In genomic region chr1:155043259-155043658, GRCh38 we compare ENCODE assay signal across 1 cellular context.
TF ChIP-seq lines count a peak whose summit lies in the region.

No MANE protein-coding gene starts in this region.

TF ChIP-seq in HepG2, 621 proteins besides CTCF, POLR2A, EP300 and RAD21 (continued from another document):
- TF ChIP-seq ZNF276 (CRISPR knock-in tag; IDR thresholded peaks at IDR 0.05; ENCODE audit: low read depth) (no peak), PBX3 (CRISPR knock-in tag; IDR thresholded peaks at IDR 0.05; ENCODE audit: borderline replicate concordance) (no peak), ZNF441 (CRISPR knock-in tag; IDR thresholded peaks at IDR 0.05; ENCODE audit: borderline replicate concordance) (0 out of 2 replicates have a peak, but pooled peaks have one; percentile 4), AHDC1 (CRISPR knock-in tag; IDR thresholded peaks at IDR 0.05; ENCODE audit: borderline replicate concordance) (no peak), ZNF12 (CRISPR knock-in tag; IDR thresholded peaks at IDR 0.05) (0 out of 2 replicates have a peak, but pooled peaks have one; percentile 20), ARNT2 (CRISPR knock-in tag; IDR thresholded peaks at IDR 0.05; ENCODE audit: low read depth) (0 out of 2 replicates have a peak, but pooled peaks have one; percentile 37), BHLHE40 (IDR thresholded peaks at IDR 0.05; ENCODE audit: low read length) (peak; percentile 88), MTA1 (CRISPR knock-in tag; IDR thresholded peaks at IDR 0.05; ENCODE audit: borderline replicate concordance) (0 out of 2 replicates have a peak, but pooled peaks have one; percentile 31), ZNF329 (CRISPR knock-in tag; IDR thresholded peaks at IDR 0.05; ENCODE audit: low read depth) (0 out of 2 replicates have a peak, but pooled peaks have one; percentile 18), ZNF512 (CRISPR knock-in tag; IDR thresholded peaks at IDR 0.05) (no peak), USF2 (IDR thresholded peaks at IDR 0.05; ENCODE audit: low read depth, low read length) (no peak), USF2 (CRISPR knock-in tag; IDR thresholded peaks at IDR 0.05; ENCODE audit: borderline replicate concordance) (0 out of 2 replicates have a peak, but pooled peaks have one; percentile 47), GABPB1 (CRISPR knock-in tag; IDR thresholded peaks at IDR 0.05) (peak; percentile 45; the same call in 1 of the 2 replicates), ZFX (CRISPR knock-in tag; IDR thresholded peaks at IDR 0.05; ENCODE audit: low read depth) (peak; percentile 59; the same call in 1 of the 2 replicates), MAX (IDR thresholded peaks at IDR 0.05) (peak; percentile 49), SRSF9 (IDR thresholded peaks at IDR 0.05; ENCODE audit: borderline replicate concordance, insufficient read depth, low read depth, low read length, poor library complexity, severe bottlenecking) (no peak), PITX1 (CRISPR knock-in tag; IDR thresholded peaks at IDR 0.05) (0 out of 2 replicates have a peak, but pooled peaks have one; percentile 41), NR1H2 (CRISPR knock-in tag; IDR thresholded peaks at IDR 0.05; ENCODE audit: borderline replicate concordance, low read depth) (peak; percentile 70; the same call in 1 of the 2 replicates), ARNTL (CRISPR knock-in tag; IDR thresholded peaks at IDR 0.05) (peak; percentile 20; the same call in 1 of the 2 replicates), THAP8 (CRISPR knock-in tag; IDR thresholded peaks at IDR 0.05; ENCODE audit: borderline replicate concordance) (no peak), ZNF652 (CRISPR knock-in tag; IDR thresholded peaks at IDR 0.05; ENCODE audit: borderline replicate concordance, low read depth) (no peak), ZNF431 (CRISPR knock-in tag; IDR thresholded peaks at IDR 0.05; ENCODE audit: borderline replicate concordance, low read depth) (no peak), NR2F2 (IDR thresholded peaks at IDR 0.05; ENCODE audit: borderline replicate concordance, low read depth) (no peak), ERF (CRISPR knock-in tag; IDR thresholded peaks at IDR 0.05) (0 out of 2 replicates have a peak, but pooled peaks have one; percentile 27), MYC (CRISPR knock-in tag; IDR thresholded peaks at IDR 0.05; ENCODE audit: borderline replicate concordance) (peak; percentile 48; the same call in 1 of the 2 replicates), SSRP1 (CRISPR knock-in tag; IDR thresholded peaks at IDR 0.05) (no peak), MYPOP (CRISPR knock-in tag; IDR thresholded peaks at IDR 0.05) (0 out of 2 replicates have a peak, but pooled peaks have one; percentile 31)
